ENCODE assay signal across 1 cellular context in the genomic region with DNA sequence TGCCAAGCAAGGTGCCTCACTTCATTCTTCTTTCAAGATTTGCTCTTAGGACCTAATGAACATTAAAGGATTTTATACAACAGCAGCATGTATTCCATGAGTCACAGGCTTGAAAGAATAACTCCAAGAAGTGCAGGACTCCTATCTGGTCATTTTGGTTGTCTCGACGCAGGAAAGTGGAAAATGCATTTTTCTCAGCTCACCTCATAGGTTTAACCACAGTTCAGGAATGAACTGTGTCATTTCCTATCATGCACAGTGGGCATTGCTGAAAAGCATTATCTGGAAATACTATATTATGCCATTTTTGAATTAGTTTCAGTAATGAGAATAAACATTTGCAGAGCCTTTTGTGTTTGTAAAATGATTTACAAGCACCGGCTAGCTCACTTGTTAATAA.
TF ChIP-seq lines count a peak whose summit lies in the region.

No MANE protein-coding gene starts in this region.

TF ChIP-seq in SK-N-SH, 30 proteins besides CTCF, POLR2A, EP300 and RAD21 (continued from another document):
- TF ChIP-seq, protein P1, sequence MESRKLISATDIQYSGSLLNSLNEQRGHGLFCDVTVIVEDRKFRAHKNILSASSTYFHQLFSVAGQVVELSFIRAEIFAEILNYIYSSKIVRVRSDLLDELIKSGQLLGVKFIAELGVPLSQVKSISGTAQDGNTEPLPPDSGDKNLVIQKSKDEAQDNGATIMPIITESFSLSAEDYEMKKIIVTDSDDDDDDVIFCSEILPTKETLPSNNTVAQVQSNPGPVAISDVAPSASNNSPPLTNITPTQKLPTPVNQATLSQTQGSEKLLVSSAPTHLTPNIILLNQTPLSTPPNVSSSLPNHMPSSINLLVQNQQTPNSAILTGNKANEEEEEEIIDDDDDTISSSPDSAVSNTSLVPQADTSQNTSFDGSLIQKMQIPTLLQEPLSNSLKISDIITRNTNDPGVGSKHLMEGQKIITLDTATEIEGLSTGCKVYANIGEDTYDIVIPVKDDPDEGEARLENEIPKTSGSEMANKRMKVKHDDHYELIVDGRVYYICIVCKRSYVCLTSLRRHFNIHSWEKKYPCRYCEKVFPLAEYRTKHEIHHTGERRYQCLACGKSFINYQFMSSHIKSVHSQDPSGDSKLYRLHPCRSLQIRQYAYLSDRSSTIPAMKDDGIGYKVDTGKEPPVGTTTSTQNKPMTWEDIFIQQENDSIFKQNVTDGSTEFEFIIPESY (IDR thresholded peaks at IDR 0.05; ENCODE audit: borderline replicate concordance, low read depth) = peak; percentile 54; the same call in 1 of the 2 replicates
- TF ChIP-seq ELF1 (IDR thresholded peaks at IDR 0.05) (peak; percentile 14; the same call in 1 of the 2 replicates), SIN3A (IDR thresholded peaks at IDR 0.05; ENCODE audit: borderline replicate concordance, low read depth, low read length) (0 out of 2 replicates have a peak, but pooled peaks have one; percentile 13), RXRA (IDR thresholded peaks at IDR 0.05; ENCODE audit: borderline replicate concordance, low read depth) (peak; percentile 94), FOSL2 (IDR thresholded peaks at IDR 0.05; ENCODE audit: borderline replicate concordance, low read depth) (peak; percentile 89), GATA2 (CRISPR knock-in tag; IDR thresholded peaks at IDR 0.05) (no peak), NFIC (IDR thresholded peaks at IDR 0.05; ENCODE audit: borderline replicate concordance) (peak; percentile 76), CHD2 (IDR thresholded peaks at IDR 0.05; ENCODE audit: low read length, partially characterized antibody) (no peak), EZH2phosphoT487 (IDR thresholded peaks at IDR 0.05; ENCODE audit: borderline replicate concordance, low read depth) (no peak), SMC3 (IDR thresholded peaks at IDR 0.05; ENCODE audit: low read depth, low read length) (no peak), NRF1 (IDR thresholded peaks at IDR 0.05; ENCODE audit: low read depth, low read length) (no peak), RFX5 (IDR thresholded peaks at IDR 0.05; ENCODE audit: low read length) (no peak), TCF12 (IDR thresholded peaks at IDR 0.05) (peak; percentile 91), TEAD4 (IDR thresholded peaks at IDR 0.05; ENCODE audit: borderline replicate concordance, insufficient read depth) (peak; percentile 90), FOXJ3 (CRISPR knock-in tag; IDR thresholded peaks at IDR 0.05) (no peak)
- TF ChIP-seq, protein P2, sequence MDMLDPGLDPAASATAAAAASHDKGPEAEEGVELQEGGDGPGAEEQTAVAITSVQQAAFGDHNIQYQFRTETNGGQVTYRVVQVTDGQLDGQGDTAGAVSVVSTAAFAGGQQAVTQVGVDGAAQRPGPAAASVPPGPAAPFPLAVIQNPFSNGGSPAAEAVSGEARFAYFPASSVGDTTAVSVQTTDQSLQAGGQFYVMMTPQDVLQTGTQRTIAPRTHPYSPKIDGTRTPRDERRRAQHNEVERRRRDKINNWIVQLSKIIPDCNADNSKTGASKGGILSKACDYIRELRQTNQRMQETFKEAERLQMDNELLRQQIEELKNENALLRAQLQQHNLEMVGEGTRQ (IDR thresholded peaks at IDR 0.05; ENCODE audit: borderline replicate concordance, low read depth, low read length) = no peak
- TF ChIP-seq, protein P3, sequence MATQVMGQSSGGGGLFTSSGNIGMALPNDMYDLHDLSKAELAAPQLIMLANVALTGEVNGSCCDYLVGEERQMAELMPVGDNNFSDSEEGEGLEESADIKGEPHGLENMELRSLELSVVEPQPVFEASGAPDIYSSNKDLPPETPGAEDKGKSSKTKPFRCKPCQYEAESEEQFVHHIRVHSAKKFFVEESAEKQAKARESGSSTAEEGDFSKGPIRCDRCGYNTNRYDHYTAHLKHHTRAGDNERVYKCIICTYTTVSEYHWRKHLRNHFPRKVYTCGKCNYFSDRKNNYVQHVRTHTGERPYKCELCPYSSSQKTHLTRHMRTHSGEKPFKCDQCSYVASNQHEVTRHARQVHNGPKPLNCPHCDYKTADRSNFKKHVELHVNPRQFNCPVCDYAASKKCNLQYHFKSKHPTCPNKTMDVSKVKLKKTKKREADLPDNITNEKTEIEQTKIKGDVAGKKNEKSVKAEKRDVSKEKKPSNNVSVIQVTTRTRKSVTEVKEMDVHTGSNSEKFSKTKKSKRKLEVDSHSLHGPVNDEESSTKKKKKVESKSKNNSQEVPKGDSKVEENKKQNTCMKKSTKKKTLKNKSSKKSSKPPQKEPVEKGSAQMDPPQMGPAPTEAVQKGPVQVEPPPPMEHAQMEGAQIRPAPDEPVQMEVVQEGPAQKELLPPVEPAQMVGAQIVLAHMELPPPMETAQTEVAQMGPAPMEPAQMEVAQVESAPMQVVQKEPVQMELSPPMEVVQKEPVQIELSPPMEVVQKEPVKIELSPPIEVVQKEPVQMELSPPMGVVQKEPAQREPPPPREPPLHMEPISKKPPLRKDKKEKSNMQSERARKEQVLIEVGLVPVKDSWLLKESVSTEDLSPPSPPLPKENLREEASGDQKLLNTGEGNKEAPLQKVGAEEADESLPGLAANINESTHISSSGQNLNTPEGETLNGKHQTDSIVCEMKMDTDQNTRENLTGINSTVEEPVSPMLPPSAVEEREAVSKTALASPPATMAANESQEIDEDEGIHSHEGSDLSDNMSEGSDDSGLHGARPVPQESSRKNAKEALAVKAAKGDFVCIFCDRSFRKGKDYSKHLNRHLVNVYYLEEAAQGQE (IDR thresholded peaks at IDR 0.05; ENCODE audit: low read depth, low read length) = no peak
- TF ChIP-seq, protein P4, sequence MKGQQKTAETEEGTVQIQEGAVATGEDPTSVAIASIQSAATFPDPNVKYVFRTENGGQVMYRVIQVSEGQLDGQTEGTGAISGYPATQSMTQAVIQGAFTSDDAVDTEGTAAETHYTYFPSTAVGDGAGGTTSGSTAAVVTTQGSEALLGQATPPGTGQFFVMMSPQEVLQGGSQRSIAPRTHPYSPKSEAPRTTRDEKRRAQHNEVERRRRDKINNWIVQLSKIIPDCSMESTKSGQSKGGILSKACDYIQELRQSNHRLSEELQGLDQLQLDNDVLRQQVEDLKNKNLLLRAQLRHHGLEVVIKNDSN (IDR thresholded peaks at IDR 0.05; ENCODE audit: borderline replicate concordance, low read depth) = no peak
- TF ChIP-seq, protein P5, sequence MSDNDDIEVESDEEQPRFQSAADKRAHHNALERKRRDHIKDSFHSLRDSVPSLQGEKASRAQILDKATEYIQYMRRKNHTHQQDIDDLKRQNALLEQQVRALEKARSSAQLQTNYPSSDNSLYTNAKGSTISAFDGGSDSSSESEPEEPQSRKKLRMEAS (IDR thresholded peaks at IDR 0.05; ENCODE audit: low read depth) = peak; percentile 61; the same call in 1 of the 2 replicates
- TF ChIP-seq, protein P6, sequence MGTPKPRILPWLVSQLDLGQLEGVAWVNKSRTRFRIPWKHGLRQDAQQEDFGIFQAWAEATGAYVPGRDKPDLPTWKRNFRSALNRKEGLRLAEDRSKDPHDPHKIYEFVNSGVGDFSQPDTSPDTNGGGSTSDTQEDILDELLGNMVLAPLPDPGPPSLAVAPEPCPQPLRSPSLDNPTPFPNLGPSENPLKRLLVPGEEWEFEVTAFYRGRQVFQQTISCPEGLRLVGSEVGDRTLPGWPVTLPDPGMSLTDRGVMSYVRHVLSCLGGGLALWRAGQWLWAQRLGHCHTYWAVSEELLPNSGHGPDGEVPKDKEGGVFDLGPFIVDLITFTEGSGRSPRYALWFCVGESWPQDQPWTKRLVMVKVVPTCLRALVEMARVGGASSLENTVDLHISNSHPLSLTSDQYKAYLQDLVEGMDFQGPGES (IDR thresholded peaks at IDR 0.05; ENCODE audit: low read depth, low read length) = no peak
TF ChIP-seq in SK-N-SH: peak in this region for 12.
